Comparison of ENCODE assay signal across 17 cellular contexts in the genomic region with DNA sequence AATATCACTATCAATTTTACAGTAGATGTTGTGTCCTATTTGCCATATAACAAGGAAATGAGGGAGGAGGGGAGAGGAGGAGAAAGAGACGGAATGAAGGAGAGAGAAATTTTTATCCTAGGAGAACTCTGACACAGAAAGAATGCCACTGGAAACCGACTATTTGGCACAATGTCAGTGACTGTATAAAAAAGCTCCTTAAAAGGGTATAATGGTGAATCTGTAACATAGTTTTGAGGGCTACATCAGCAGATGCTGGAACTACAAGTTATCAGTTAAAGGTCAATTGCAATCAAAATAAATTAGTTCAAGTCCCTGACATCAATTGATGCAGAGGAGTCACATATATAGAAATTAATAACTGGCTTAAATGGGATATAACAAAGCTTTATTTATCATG. TPM values are rescaled to one million over a fixed set of nuclear protein-coding genes. Genes with fewer than 3 reads are reported as not detected.
DNase-seq lines count a peak whose midpoint lies in the region; FAIRE-seq and TF ChIP-seq lines count a peak whose summit lies in the region.
"Had no signal": no experiment of that assay in that cellular context is flagged by ENCODE, and none has a peak within 500 bp of the region (broad histone marks: within the 10 kb centered on the region; RNA-seq: fewer than 3 reads in every experiment).

No MANE protein-coding gene starts in this region.

- H3K4me3 ChIP-seq in brain microvascular endothelial cell (ENCODE audit: low read depth, low read length) (no peak overlapping the region), neuronal stem cell (ENCODE audit: low read length in 2 of 2) (no peak overlapping the region), breast epithelium (no peak overlapping the region), BE2C (ENCODE audit: low read depth, low read length) (no peak overlapping the region), adrenal gland (no peak overlapping the region)
- H3K4me3 ChIP-seq: BLaER1, body of pancreas, right lobe of liver had no signal

- no peak overlapping the region for H2BK12ac ChIP-seq in neuronal stem cell (ENCODE audit: low read length)

- H2AK5ac ChIP-seq in neuronal stem cell (ENCODE audit: low read depth, low read length): no peak overlapping the region

- no peak overlapping the region for H2BK120ac ChIP-seq in neuronal stem cell (ENCODE audit: low read depth, low read length)

- TF ChIP-seq POLR2A in breast epithelium (IDR thresholded peaks at IDR 0.05) (no peak), adrenal gland (IDR thresholded peaks at IDR 0.05) (no peak)

- H3K14ac ChIP-seq in neuronal stem cell (ENCODE audit: low read length): no peak overlapping the region

- H2BK5ac ChIP-seq in neuronal stem cell (ENCODE audit: low read length): no peak overlapping the region

- FAIRE-seq in islet of Langerhans (lab: Jason Lieb, UNC): peak; percentile 65

- no peak overlapping the region for H2AFZ ChIP-seq in neuronal stem cell (ENCODE audit: low read length)

- WGBS in neuronal stem cell (ENCODE audit: extremely low coverage in 2 of 2, insufficient read length in 2 of 2, insufficient replicate concordance in 1 of 2), 2 donors: no CpG with 5 or more reads among the region's 2 CpGs
- 26 to 55% (median 48%) methylated on average over 2 of the region's 2 CpGs for WGBS in adrenal gland, 4 donors

- H4K8ac ChIP-seq in neuronal stem cell (ENCODE audit: low read depth, low read length): no peak overlapping the region

- H3K9me3 ChIP-seq in neuronal stem cell (replicated peaks in 1 of 2; ENCODE audit: control insufficient read depth in 2 of 2, insufficient read depth in 1 of 2, low read depth in 1 of 2, low read length in 2 of 2) (no peaks in the 10 kb centered on the region), breast epithelium (no peaks in the 10 kb centered on the region), BE2C (no peaks in the 10 kb centered on the region), adrenal gland (replicated peaks in 1 of 3) (no peaks in the 10 kb centered on the region)
- H3K9me3 ChIP-seq: body of pancreas, right lobe of liver had no signal

- H4K91ac ChIP-seq in neuronal stem cell (ENCODE audit: low read depth, low read length, poor library complexity): no peak overlapping the region

- no peak overlapping the region for H3K23ac ChIP-seq in neuronal stem cell (ENCODE audit: low read depth, low read length, poor library complexity)

- no peak overlapping the region for H3K18ac ChIP-seq in neuronal stem cell (ENCODE audit: low read length)

- H3K27ac ChIP-seq in brain microvascular endothelial cell (peak overlapping the region; percentile 95), neuronal stem cell (replicated peaks; ENCODE audit: low read length) (no peak overlapping the region), breast epithelium (no peak overlapping the region), adrenal gland (no peak overlapping the region)
- H3K27ac ChIP-seq: BLaER1, body of pancreas, right lobe of liver had no signal

- DNase-seq in LHCN-M2 (ENCODE audit: low read depth) (peak; percentile 65), brain microvascular endothelial cell (peak; percentile 77), neuronal stem cell (ENCODE audit: low spot score) (no peak), breast epithelium (ENCODE audit: low spot score in 2 of 2) (no peak), BE2C (no peak), adrenal gland (no peak)
- DNase-seq: activated CD4-positive, alpha-beta T cell treated with anti-CD3 and anti-CD28 coated beads for 36 hours; activated gamma-delta T cell; body of pancreas; hypothalamus; NCI-H187 treated with DMSO at 0.1 percent for 48 hours; NCI-H510A; right lobe of liver; SIG-M5; stimulated activated CD4-positive, alpha-beta T cell treated with anti-CD3 and anti-CD28 coated beads, Interleukin-1b, Interleukin-23, amount 100 ng/mL, for 48 hours had no signal

- H3K79me1 ChIP-seq in neuronal stem cell (ENCODE audit: low read depth, low read length): no peaks in the 10 kb centered on the region

- no peak overlapping the region for H3K4me2 ChIP-seq in neuronal stem cell (ENCODE audit: insufficient read depth, low read length, poor library complexity, severe bottlenecking)
- H3K4me2 ChIP-seq: BLaER1 had no signal

- in situ Hi-C loops in brain microvascular endothelial cell (cut with HindIII; ENCODE audit: low pct_ligation_motif_present, low sequenced_read_pairs): no loop called here

- H3K4me1 ChIP-seq in neuronal stem cell (ENCODE audit: control insufficient read depth in 2 of 2, insufficient read depth in 1 of 2, low read depth in 1 of 2, low read length in 2 of 2): peaks cover 2 to 3% of the 10 kb centered on the region in 2 donors
- peaks cover 0 to 1% of the 10 kb centered on the region in 2 donors for H3K4me1 ChIP-seq in breast epithelium
- H3K4me1 ChIP-seq in BE2C: peaks cover 6% of the 10 kb centered on the region
- no peaks in the 10 kb centered on the region for H3K4me1 ChIP-seq in adrenal gland (replicated peaks in 1 of 2)
- H3K4me1 ChIP-seq: BLaER1 had no signal

- intact Hi-C loops in breast epithelium (cut with DNase I; ENCODE audit: low total_unique reads): no loop called here
- intact Hi-C loops in adrenal gland (cut with DNase I): no loop called here

- H3K36me3 ChIP-seq in brain microvascular endothelial cell (replicated peaks) (no peaks in the 10 kb centered on the region), neuronal stem cell (replicated peaks in 1 of 2; ENCODE audit: control insufficient read depth in 2 of 2, insufficient read depth in 2 of 2, low read length in 2 of 2) (no peaks in the 10 kb centered on the region), breast epithelium (no peaks in the 10 kb centered on the region), BE2C (no peaks in the 10 kb centered on the region), adrenal gland (replicated peaks in 1 of 2) (no peaks in the 10 kb centered on the region)
- H3K36me3 ChIP-seq: BLaER1, right lobe of liver had no signal

- H2BK15ac ChIP-seq in neuronal stem cell (ENCODE audit: low read length): no peak overlapping the region

- H3K27me3 ChIP-seq in brain microvascular endothelial cell (replicated peaks) (no peaks in the 10 kb centered on the region), neuronal stem cell (ENCODE audit: control insufficient read depth in 3 of 3, insufficient read depth in 3 of 3, low read depth in 1 of 3, low read length in 3 of 3) (peaks cover 4 to 47% (median 19%) of the 10 kb centered on the region in 3 experiments), breast epithelium (peaks cover 0 to 26% of the 10 kb centered on the region in 2 donors), BE2C (no peaks in the 10 kb centered on the region), adrenal gland (peaks cover 13% of the 10 kb centered on the region)
- H3K27me3 ChIP-seq: BLaER1 had no signal

- no peak overlapping the region for H3K9ac ChIP-seq in neuronal stem cell (ENCODE audit: low read depth, low read length, poor library complexity)
- H3K9ac ChIP-seq: BLaER1 had no signal

- TF ChIP-seq CTCF in brain microvascular endothelial cell (IDR thresholded peaks at IDR 0.05; ENCODE audit: low read depth, low read length, missing control alignments): no peak
- no peak for TF ChIP-seq CTCF in breast epithelium (IDR thresholded peaks at IDR 0.05)
- TF ChIP-seq CTCF in BE2C (IDR thresholded peaks at IDR 0.05; ENCODE audit: low read depth, low read length): no peak
- TF ChIP-seq CTCF in adrenal gland (IDR thresholded peaks at IDR 0.05): no peak

- H3K4ac ChIP-seq in neuronal stem cell (ENCODE audit: low read length): no peak overlapping the region

RNA-seq across cellular contexts. Expression of gene EDIL3, which starts 5.7 kb away (rescaled TPM):
- total RNA-seq in LHCN-M2 (2014; rRNA removed) (56.0 and 58.7 TPM in 2 replicates), breast epithelium (1 to 10 TPM; 4.3 to 7.2 (median 4.6) TPM), adrenal gland (10 to 100 TPM in 7 of 8 donors, 1 to 10 TPM in 1; 8.7 to 59.7 (median 18.3) TPM)
- polyA plus RNA-seq in LHCN-M2 (2012): 110 TPM
- polyA plus RNA-seq in neuronal stem cell (2013, experiment 1 of 2): 4.5 TPM
- polyA plus RNA-seq in neuronal stem cell (2013, experiment 2 of 2): 4.5 TPM
- 21.4 TPM for polyA plus RNA-seq in BE2C (2012; ENCODE audit: insufficient read depth, insufficient read length, low read depth)
- polyA plus RNA-seq in adrenal gland: 1 to 10 TPM; 5.5 to 8.8 (median 8.7) TPM
- total RNA-seq: activated CD4-positive, alpha-beta T cell treated with anti-CD3 and anti-CD28 coated beads for 36 hours had no signal

Comparison
In these comparisons a context has a peak if more than half of its experiments do, and no peak if none do; other contexts are left out.
1. DNase-seq: peak in LHCN-M2 (single experiment) and brain microvascular endothelial cell (single experiment); none in neuronal stem cell (single experiment), breast epithelium (0 of 2), BE2C (single experiment) and adrenal gland (0 of 7).